In the genomic region with DNA sequence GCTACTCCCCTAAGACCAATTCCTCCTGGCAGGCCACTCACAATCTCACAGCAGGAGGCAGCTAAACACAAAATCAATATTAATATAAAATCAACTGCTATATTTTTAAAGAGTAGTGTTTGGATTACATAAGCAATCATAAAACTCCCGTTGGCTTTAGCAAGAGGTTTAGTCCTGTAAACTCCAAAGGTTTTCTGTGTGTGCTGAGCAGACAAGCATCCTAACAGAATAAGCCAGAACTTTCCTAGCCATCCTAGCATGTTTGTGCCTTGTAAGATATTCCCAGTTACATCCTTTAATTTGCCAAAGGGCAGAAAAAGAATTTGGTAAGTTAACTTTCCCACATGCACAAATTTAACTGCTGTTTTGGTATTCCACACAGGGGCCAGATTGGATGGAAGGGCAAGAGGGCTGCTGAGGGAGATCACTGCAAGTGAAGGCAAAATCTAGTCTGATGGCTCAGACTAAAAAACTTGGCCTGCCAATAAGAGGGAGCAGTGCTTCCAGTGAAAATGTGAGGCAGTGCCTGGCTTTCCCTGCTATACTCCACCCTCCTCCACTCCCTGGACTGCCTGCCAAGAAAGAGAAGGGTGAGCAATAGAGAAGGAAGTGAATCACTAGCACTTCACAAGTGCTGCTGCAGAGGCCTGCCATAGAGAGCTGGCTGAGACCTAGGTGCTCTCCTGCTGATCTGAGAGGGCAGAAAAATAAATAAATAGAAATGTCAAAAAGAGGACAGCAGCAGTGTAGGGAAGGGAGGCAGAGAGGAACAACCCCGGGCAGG, we compare ENCODE assay signal across 8 cellular contexts. TPM values are rescaled to one million over a fixed set of nuclear protein-coding genes. Genes with fewer than 3 reads are reported as not detected.
DNase-seq lines count a peak whose midpoint lies in the region; ATAC-seq, FAIRE-seq and TF ChIP-seq lines count a peak whose summit lies in the region.
"Not testable (repeated sequence)": the region's sequence is repeated elsewhere in the genome, so short reads cannot be mapped to it uniquely, and the experiment has no call there.

No MANE protein-coding gene starts in this region.

- H3K27ac Mint-ChIP-seq in CD14-positive monocyte (peak overlapping the region in 4 of 7 donors; percentile 40 to 72 (median 66)), nephron progenitor cell (peak overlapping the region; percentile 59)

- not testable (repeated sequence) for TF ChIP-seq EP300 in Ishikawa (IDR thresholded peaks at IDR 0.05; ENCODE audit: borderline replicate concordance)

- not testable (repeated sequence) for H3K9me3 ChIP-seq in right atrium auricular region

- TF ChIP-seq CTCF in CD14-positive monocyte (IDR thresholded peaks at IDR 0.05); coronary artery (IDR thresholded peaks at IDR 0.05); right atrium auricular region (IDR thresholded peaks at IDR 0.05); nephron progenitor cell (IDR thresholded peaks at IDR 0.05): not testable (repeated sequence)

- TF ChIP-seq RAD21 in Ishikawa (IDR thresholded peaks at IDR 0.05; ENCODE audit: low read depth) = not testable (repeated sequence)

- H3K27me3 ChIP-seq in right atrium auricular region = not testable (repeated sequence)

- H3K9me3 Mint-ChIP-seq in CD14-positive monocyte, nephron progenitor cell: not testable (repeated sequence)

- not testable (repeated sequence) for H3K27me3 Mint-ChIP-seq in CD14-positive monocyte (ENCODE audit: low read depth in 3 of 3); nephron progenitor cell (ENCODE audit: low read depth, poor library complexity)

- H3K4me3 Mint-ChIP-seq in CD14-positive monocyte, nephron progenitor cell: not testable (repeated sequence)

- not testable (repeated sequence) for H3K36me3 Mint-ChIP-seq in CD14-positive monocyte
- peaks cover 30% of the 10 kb centered on the region for H3K36me3 Mint-ChIP-seq in nephron progenitor cell (ENCODE audit: low read depth)

- DNase-seq in CD14-positive monocyte (ENCODE audit: low spot score) (peak; percentile 53), RCC 7860 (ENCODE audit: low spot score) (peak; percentile 75), right atrium auricular region (ENCODE audit: low spot score) (peak; percentile 87)
- DNase-seq in activated T-cell treated with anti-CD3 and anti-CD28 coated beads, Interleukin-2, amount 50 U/mL, for 48 hours = peak; percentile 29 to 38
- DNase-seq in coronary artery (ENCODE audit: low spot score); nephron progenitor cell: not testable (repeated sequence)
- peak; percentile 30 for DNase-seq in stimulated activated naive CD8-positive, alpha-beta T cell treated with anti-CD3 and anti-CD28 coated beads, Interleukin-15, Interleukin-2, amounts not matched to agents 100 U/mL and 50 U/mL, for 24 hours

- peak overlapping the region; percentile 11 for H3K4me3 ChIP-seq in coronary artery
- H3K4me3 ChIP-seq in right atrium auricular region = not testable (repeated sequence)

- FAIRE-seq in RCC 7860 (lab: Jason Lieb, UNC) = peak; percentile 97

- H3K27ac ChIP-seq in coronary artery (peak overlapping the region; percentile 42 to 74), right atrium auricular region (peak overlapping the region; percentile 60 to 79)

- H3K36me3 ChIP-seq in right atrium auricular region = not testable (repeated sequence)

- intact Hi-C loops in CD14-positive monocyte (cut with micrococcal nuclease) = not testable (repeated sequence)

- H3K4me1 Mint-ChIP-seq in CD14-positive monocyte = peaks cover 25% of the 10 kb centered on the region
- H3K4me1 Mint-ChIP-seq in nephron progenitor cell = not testable (repeated sequence)

- peaks cover 0 to 27% of the 10 kb centered on the region in 2 donors for H3K4me1 ChIP-seq in right atrium auricular region

- ATAC-seq in stimulated activated naive CD8-positive, alpha-beta T cell treated with anti-CD3 and anti-CD28 coated beads, Interleukin-15, Interleukin-2, amounts not matched to agents 100 U/mL and 50 U/mL, for 24 hours = peak; percentile 95

TF ChIP-seq in Ishikawa, 13 proteins besides CTCF, POLR2A, EP300 and RAD21:
- TF ChIP-seq NFIC (IDR thresholded peaks at IDR 0.05) = peak; percentile 42
TF ChIP-seq in Ishikawa: peak in this region for 1; not testable (repeated sequence) for 12.

RNA-seq across cellular contexts. Expression of a gene that starts 39.9 kb away (rescaled TPM):
- not detected for polyA plus RNA-seq in CD14-positive monocyte
- not detected for total RNA-seq in right atrium auricular region

RNA-seq across cellular contexts. Expression of a gene that starts 44.0 kb away (rescaled TPM):
- polyA plus RNA-seq in CD14-positive monocyte = 1 to 10 TPM; 1.1 to 2.2 TPM
- 10 to 100 TPM in 1 of 2 donors, 1 to 10 TPM in 1; 2.2 to 10.1 TPM for total RNA-seq in right atrium auricular region
